1 cellular context compared by ENCODE assay signal in the genomic region with DNA sequence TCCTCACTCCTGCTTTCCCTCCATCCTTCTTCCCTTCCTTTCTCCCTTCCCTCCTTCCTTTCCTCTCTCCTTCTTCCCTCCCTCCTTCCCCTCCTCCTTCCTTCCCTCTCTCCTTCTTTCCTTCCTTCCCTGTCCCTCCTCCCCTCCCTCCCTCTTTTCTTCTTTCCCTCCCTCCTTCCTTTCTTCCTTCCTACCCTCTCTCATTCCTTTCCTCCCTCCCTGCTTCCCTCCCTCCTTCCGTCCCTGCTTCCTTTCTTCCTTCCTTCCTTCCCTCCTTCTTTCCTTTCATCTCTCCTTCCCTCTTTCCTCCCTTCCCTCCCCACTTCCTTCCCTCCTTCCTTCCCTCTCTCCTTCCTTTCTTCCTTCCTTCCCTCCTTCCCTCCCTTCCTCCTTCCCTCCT.
TF ChIP-seq lines count a peak whose summit lies in the region.

No MANE protein-coding gene starts in this region.

TF ChIP-seq in HEK293, 187 proteins besides CTCF, POLR2A, EP300 and RAD21 (continued from another document):
- TF ChIP-seq, protein P1, sequence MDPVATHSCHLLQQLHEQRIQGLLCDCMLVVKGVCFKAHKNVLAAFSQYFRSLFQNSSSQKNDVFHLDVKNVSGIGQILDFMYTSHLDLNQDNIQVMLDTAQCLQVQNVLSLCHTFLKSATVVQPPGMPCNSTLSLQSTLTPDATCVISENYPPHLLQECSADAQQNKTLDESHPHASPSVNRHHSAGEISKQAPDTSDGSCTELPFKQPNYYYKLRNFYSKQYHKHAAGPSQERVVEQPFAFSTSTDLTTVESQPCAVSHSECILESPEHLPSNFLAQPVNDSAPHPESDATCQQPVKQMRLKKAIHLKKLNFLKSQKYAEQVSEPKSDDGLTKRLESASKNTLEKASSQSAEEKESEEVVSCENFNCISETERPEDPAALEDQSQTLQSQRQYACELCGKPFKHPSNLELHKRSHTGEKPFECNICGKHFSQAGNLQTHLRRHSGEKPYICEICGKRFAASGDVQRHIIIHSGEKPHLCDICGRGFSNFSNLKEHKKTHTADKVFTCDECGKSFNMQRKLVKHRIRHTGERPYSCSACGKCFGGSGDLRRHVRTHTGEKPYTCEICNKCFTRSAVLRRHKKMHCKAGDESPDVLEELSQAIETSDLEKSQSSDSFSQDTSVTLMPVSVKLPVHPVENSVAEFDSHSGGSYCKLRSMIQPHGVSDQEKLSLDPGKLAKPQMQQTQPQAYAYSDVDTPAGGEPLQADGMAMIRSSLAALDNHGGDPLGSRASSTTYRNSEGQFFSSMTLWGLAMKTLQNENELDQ (tag by site-specific recombination; IDR thresholded peaks at IDR 0.05; ENCODE audit: low read depth), result no peak
- TF ChIP-seq ZNF202 (tag by site-specific recombination; IDR thresholded peaks at IDR 0.05; ENCODE audit: borderline replicate concordance) (no peak), ZNF132 (tag by site-specific recombination; IDR thresholded peaks at IDR 0.05; ENCODE audit: borderline replicate concordance) (no peak), ZNF416 (tag by site-specific recombination; IDR thresholded peaks at IDR 0.05) (no peak), ZSCAN23 (tag by site-specific recombination; IDR thresholded peaks at IDR 0.05) (no peak), GLIS2 (tag by site-specific recombination; IDR thresholded peaks at IDR 0.05) (no peak), ZNF423 (tag by site-specific recombination; IDR thresholded peaks at IDR 0.05) (no peak), ZNF366 (tag by site-specific recombination; conservative IDR thresholded peaks at IDR 0.05) (peak; percentile 94)
- TF ChIP-seq, protein P2, sequence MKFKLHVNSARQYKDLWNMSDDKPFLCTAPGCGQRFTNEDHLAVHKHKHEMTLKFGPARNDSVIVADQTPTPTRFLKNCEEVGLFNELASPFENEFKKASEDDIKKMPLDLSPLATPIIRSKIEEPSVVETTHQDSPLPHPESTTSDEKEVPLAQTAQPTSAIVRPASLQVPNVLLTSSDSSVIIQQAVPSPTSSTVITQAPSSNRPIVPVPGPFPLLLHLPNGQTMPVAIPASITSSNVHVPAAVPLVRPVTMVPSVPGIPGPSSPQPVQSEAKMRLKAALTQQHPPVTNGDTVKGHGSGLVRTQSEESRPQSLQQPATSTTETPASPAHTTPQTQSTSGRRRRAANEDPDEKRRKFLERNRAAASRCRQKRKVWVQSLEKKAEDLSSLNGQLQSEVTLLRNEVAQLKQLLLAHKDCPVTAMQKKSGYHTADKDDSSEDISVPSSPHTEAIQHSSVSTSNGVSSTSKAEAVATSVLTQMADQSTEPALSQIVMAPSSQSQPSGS (tag by site-specific recombination; IDR thresholded peaks at IDR 0.05; ENCODE audit: low read depth), result no peak
- TF ChIP-seq, protein P3, sequence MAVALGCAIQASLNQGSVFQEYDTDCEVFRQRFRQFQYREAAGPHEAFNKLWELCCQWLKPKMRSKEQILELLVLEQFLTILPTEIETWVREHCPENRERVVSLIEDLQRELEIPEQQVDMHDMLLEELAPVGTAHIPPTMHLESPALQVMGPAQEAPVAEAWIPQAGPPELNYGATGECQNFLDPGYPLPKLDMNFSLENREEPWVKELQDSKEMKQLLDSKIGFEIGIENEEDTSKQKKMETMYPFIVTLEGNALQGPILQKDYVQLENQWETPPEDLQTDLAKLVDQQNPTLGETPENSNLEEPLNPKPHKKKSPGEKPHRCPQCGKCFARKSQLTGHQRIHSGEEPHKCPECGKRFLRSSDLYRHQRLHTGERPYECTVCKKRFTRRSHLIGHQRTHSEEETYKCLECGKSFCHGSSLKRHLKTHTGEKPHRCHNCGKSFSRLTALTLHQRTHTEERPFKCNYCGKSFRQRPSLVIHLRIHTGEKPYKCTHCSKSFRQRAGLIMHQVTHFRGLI (tag by site-specific recombination; IDR thresholded peaks at IDR 0.05), result no peak
